Comparison of ENCODE assay signal across 5 cellular contexts in genomic region chr4:121339824-121340223, GRCh38. TPM values are rescaled to one million over a fixed set of nuclear protein-coding genes. Genes with fewer than 3 reads are reported as not detected.
"Had no signal": no experiment of that assay in that cellular context is flagged by ENCODE, and none has a peak within 500 bp of the region (broad histone marks: within the 10 kb centered on the region; RNA-seq: fewer than 3 reads in every experiment).

No MANE protein-coding gene starts in this region.

- DNase-seq: H9, HCEC 1CT, IMR-90 had no signal

- ATAC-seq: GM23338 had no signal

- H3K4me2 ChIP-seq: GM23338 had no signal

- H3K4me3 ChIP-seq: GM23338 had no signal

- H2AFZ ChIP-seq: GM23338 had no signal

RNA-seq across cellular contexts. Expression of gene QRFPR, which starts 41.0 kb away (rescaled TPM):
- total RNA-seq: HT-29, IMR-90 had no signal
- polyA plus RNA-seq: IMR-90 had no signal
